Comparison of ENCODE assay signal across 1 cellular context in genomic region chr9:33734911-33735310, GRCh38.
TF ChIP-seq lines count a peak whose summit lies in the region.

No MANE protein-coding gene starts in this region.

TF ChIP-seq in K562, 482 proteins besides CTCF, POLR2A, EP300 and RAD21:
- no peak for TF ChIP-seq PHTF2 (CRISPR knock-in tag; IDR thresholded peaks at IDR 0.05)
- peak; percentile 28 for TF ChIP-seq ZFP36 (IDR thresholded peaks at IDR 0.05; ENCODE audit: low read depth, low read length, partially characterized antibody)
- TF ChIP-seq HDAC1 (IDR thresholded peaks at IDR 0.05): no peak
- no peak for TF ChIP-seq BCL6 (CRISPR knock-in tag; IDR thresholded peaks at IDR 0.05)
- no peak for TF ChIP-seq NCOA6 (IDR thresholded peaks at IDR 0.05)
- TF ChIP-seq MEF2A (IDR thresholded peaks at IDR 0.05; ENCODE audit: control insufficient read depth, low read depth, low read length): no peak
- no peak for TF ChIP-seq ZNF140 (CRISPR knock-in tag; IDR thresholded peaks at IDR 0.05)
- TF ChIP-seq ELF1 (tag; IDR thresholded peaks at IDR 0.05): no peak
